Comparison of ENCODE assay signal across 1 cellular context in genomic region chr5:135304352-135305221, GRCh38.
TF ChIP-seq lines count a peak whose summit lies in the region.

No MANE protein-coding gene starts in this region.

TF ChIP-seq in HepG2, 621 proteins besides CTCF, POLR2A, EP300 and RAD21 (continued from another document and continues in another):
- TF ChIP-seq HMGXB3 (CRISPR knock-in tag; IDR thresholded peaks at IDR 0.05; ENCODE audit: borderline replicate concordance), result no peak
- no peak for TF ChIP-seq ZNF3 (CRISPR knock-in tag; IDR thresholded peaks at IDR 0.05)
- TF ChIP-seq ZBTB46 (CRISPR knock-in tag; IDR thresholded peaks at IDR 0.05; ENCODE audit: borderline replicate concordance), result no peak
- TF ChIP-seq TEAD3 (CRISPR knock-in tag; optimal IDR thresholded peaks at IDR 0.05; ENCODE audit: borderline replicate concordance), result peak; percentile 79
- no peak for TF ChIP-seq REST (IDR thresholded peaks at IDR 0.05; ENCODE audit: borderline replicate concordance in 1 of 2, low read depth in 1 of 2, low read length in 2 of 2)
- 0 out of 2 replicates have a peak, but pooled peaks have one; percentile 85 for TF ChIP-seq KDM1A (CRISPR knock-in tag; IDR thresholded peaks at IDR 0.05)
- TF ChIP-seq MAZ (IDR thresholded peaks at IDR 0.05; ENCODE audit: borderline replicate concordance, low read depth, low read length), result no peak
- TF ChIP-seq MAZ (CRISPR knock-in tag; IDR thresholded peaks at IDR 0.05; ENCODE audit: low read depth), result no peak
- no peak for TF ChIP-seq MYNN (CRISPR knock-in tag; IDR thresholded peaks at IDR 0.05; ENCODE audit: low read depth)
- no peak for TF ChIP-seq JUNB (CRISPR knock-in tag; IDR thresholded peaks at IDR 0.05; ENCODE audit: borderline replicate concordance)
- TF ChIP-seq KLF6 (CRISPR knock-in tag; IDR thresholded peaks at IDR 0.05), result no peak
- no peak for TF ChIP-seq FIP1L1 (IDR thresholded peaks at IDR 0.05; ENCODE audit: borderline replicate concordance, insufficient read depth, low read depth, low read length)
- TF ChIP-seq HHEX (CRISPR knock-in tag; IDR thresholded peaks at IDR 0.05), result no peak
- peak; percentile 60; the same call in 1 of the 2 replicates for TF ChIP-seq TCF7 (IDR thresholded peaks at IDR 0.05; ENCODE audit: low read depth)
- TF ChIP-seq ZNF784 (CRISPR knock-in tag; IDR thresholded peaks at IDR 0.05; ENCODE audit: borderline replicate concordance), result no peak
- TF ChIP-seq ZNF576 (CRISPR knock-in tag; IDR thresholded peaks at IDR 0.05), result 0 out of 2 replicates have a peak, but pooled peaks have one; percentile 74
- no peak for TF ChIP-seq PCBP2 (optimal IDR thresholded peaks at IDR 0.05; ENCODE audit: low read depth, low read length, poor library complexity, severe bottlenecking)
- no peak for TF ChIP-seq GPBP1L1 (CRISPR knock-in tag; IDR thresholded peaks at IDR 0.05)
- no peak for TF ChIP-seq HBP1 (CRISPR knock-in tag; IDR thresholded peaks at IDR 0.05; ENCODE audit: low read depth)
- no peak for TF ChIP-seq ZBTB25 (CRISPR knock-in tag; IDR thresholded peaks at IDR 0.05)
- no peak for TF ChIP-seq POLR2G (IDR thresholded peaks at IDR 0.05; ENCODE audit: low read depth, low read length)
- peak; percentile 61; the same call in 1 of the 2 replicates for TF ChIP-seq NRL (CRISPR knock-in tag; IDR thresholded peaks at IDR 0.05; ENCODE audit: borderline replicate concordance)
- TF ChIP-seq KAT7 (CRISPR knock-in tag; IDR thresholded peaks at IDR 0.05; ENCODE audit: borderline replicate concordance), result no peak
- TF ChIP-seq SKIL (CRISPR knock-in tag; IDR thresholded peaks at IDR 0.05; ENCODE audit: borderline replicate concordance), result peak; percentile 83
- no peak for TF ChIP-seq KAT2B (IDR thresholded peaks at IDR 0.05; ENCODE audit: borderline replicate concordance, low read depth, low read length)
- TF ChIP-seq KDM5A (IDR thresholded peaks at IDR 0.05; ENCODE audit: borderline replicate concordance, low read length), result no peak
- TF ChIP-seq TIGD3 (CRISPR knock-in tag; IDR thresholded peaks at IDR 0.05; ENCODE audit: borderline replicate concordance), result no peak
- TF ChIP-seq ZNF740 (CRISPR knock-in tag; IDR thresholded peaks at IDR 0.05), result no peak
- TF ChIP-seq ZNF652 (CRISPR knock-in tag; IDR thresholded peaks at IDR 0.05; ENCODE audit: borderline replicate concordance, low read depth), result no peak
- no peak for TF ChIP-seq ZNF275 (CRISPR knock-in tag; IDR thresholded peaks at IDR 0.05; ENCODE audit: borderline replicate concordance)
- TF ChIP-seq ZNF558 (CRISPR knock-in tag; IDR thresholded peaks at IDR 0.05; ENCODE audit: borderline replicate concordance), result no peak
- no peak for TF ChIP-seq E2F5 (CRISPR knock-in tag; conservative IDR thresholded peaks at IDR 0.05)
- TF ChIP-seq RCOR2 (CRISPR knock-in tag; IDR thresholded peaks at IDR 0.05), result peak; percentile 87; the same call in 1 of the 2 replicates
